Comparison of ENCODE assay signal across 22 cellular contexts in the genomic region with DNA sequence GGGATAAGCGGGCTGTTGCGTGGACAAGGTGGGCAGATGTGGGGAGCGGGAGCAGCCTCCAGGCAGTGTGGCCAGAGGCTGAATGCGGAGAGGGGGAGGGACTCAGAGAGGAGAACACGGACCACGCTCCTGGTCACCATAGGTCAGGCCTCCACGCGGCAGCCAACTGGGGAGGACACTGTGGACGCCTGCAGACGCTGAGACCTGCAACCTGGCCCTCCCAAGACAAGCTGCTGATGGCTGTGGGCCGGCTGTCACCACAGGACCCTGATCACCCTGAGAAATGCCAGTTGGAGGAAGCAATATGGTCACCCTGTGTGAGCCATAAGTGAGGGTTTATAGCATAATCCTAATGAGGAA. TPM values are rescaled to one million over a fixed set of nuclear protein-coding genes. Genes with fewer than 3 reads are reported as not detected.
A peak's percentile ranks its signal among the peaks of the same experiment; 100 is the strongest.
DNase-seq lines count a peak whose midpoint lies in the region; ATAC-seq and TF ChIP-seq lines count a peak whose summit lies in the region.
"Had no signal": no experiment of that assay in that cellular context is flagged by ENCODE, and none has a peak within 500 bp of the region (broad histone marks: within the 10 kb centered on the region; RNA-seq: fewer than 3 reads in every experiment).

No MANE protein-coding gene starts in this region.

- H2AFZ ChIP-seq in neural progenitor cell (replicated peaks), result no peak overlapping the region

- H3K9me3 Mint-ChIP-seq in IgD-negative memory B cell (no peaks in the 10 kb centered on the region), endodermal cell (no peaks in the 10 kb centered on the region), neural progenitor cell (no peaks in the 10 kb centered on the region)
- H3K9me3 Mint-ChIP-seq: HFFc6; naive thymus-derived CD4-positive, alpha-beta T cell had no signal

- H3K9me3 ChIP-seq in BLaER1 (no peaks in the 10 kb centered on the region), endodermal cell (ENCODE audit: control insufficient read depth, low read length) (no peaks in the 10 kb centered on the region), neural progenitor cell (ENCODE audit: low read depth) (no peaks in the 10 kb centered on the region)
- H3K9me3 ChIP-seq: esophagus squamous epithelium, vagina had no signal

- peak overlapping the region; percentile 90 to 100 (median 98) for H3K27ac Mint-ChIP-seq in IgD-negative memory B cell
- peak overlapping the region; percentile 35 for H3K27ac Mint-ChIP-seq in endodermal cell
- peak overlapping the region; percentile 74 for H3K27ac Mint-ChIP-seq in neural progenitor cell
- H3K27ac Mint-ChIP-seq: HFFc6 had no signal

- DNase-seq in endodermal cell (peak; percentile 68), neural progenitor cell (ENCODE audit: low spot score) (no peak), HCEC 1CT (no peak), HUDEP-2 (lab: John Stamatoyannopoulos, UW; ENCODE audit: unreplicated experiment in 76 of 76) (no peak), NCI-H1930 (lab: John Stamatoyannopoulos, UW) (no peak)
- DNase-seq: ACHN; activated CD4-positive, alpha-beta T cell treated with anti-CD3 and anti-CD28 coated beads, Interleukin-2, amount 50 U/mL, for 1 hour; activated CD8-positive, alpha-beta memory T cell treated with anti-CD3 and anti-CD28 coated beads, Interleukin-2, amount 50 U/mL, for 48 hours; activated gamma-delta T cell; effector CD8-positive, alpha-beta T cell; esophagus squamous epithelium; HFFc6; KG1; naive thymus-derived CD4-positive, alpha-beta T cell; NCI-H1694 treated with DMSO at 0.1 percent for 48 hours; NCI-H226; stimulated activated CD8-positive, alpha-beta memory T cell treated with anti-CD3 and anti-CD28 coated beads, Interleukin-4, amount 100 ng/mL, for 48 hours had no signal

- H3K4me3 ChIP-seq in BLaER1 (no peak overlapping the region), endodermal cell (ENCODE audit: low read length) (no peak overlapping the region), neural progenitor cell (no peak overlapping the region)
- H3K4me3 ChIP-seq: esophagus squamous epithelium, lung, vagina had no signal

- peaks cover 57% of the 10 kb centered on the region for H3K36me3 ChIP-seq in BLaER1
- no peaks in the 10 kb centered on the region for H3K36me3 ChIP-seq in endodermal cell (ENCODE audit: control insufficient read depth, insufficient read depth, low read length)
- no peaks in the 10 kb centered on the region for H3K36me3 ChIP-seq in neural progenitor cell

- H4K20me1 ChIP-seq in BLaER1 (peaks cover 100% of the 10 kb centered on the region), neural progenitor cell (ENCODE audit: low read depth) (peaks cover 84% of the 10 kb centered on the region)

- H3K27me3 Mint-ChIP-seq in IgD-negative memory B cell, result peaks cover 2% of the 10 kb centered on the region
- H3K27me3 Mint-ChIP-seq in endodermal cell (ENCODE audit: insufficient read depth), result no peaks in the 10 kb centered on the region
- H3K27me3 Mint-ChIP-seq in neural progenitor cell (ENCODE audit: insufficient read depth, low read depth), result no peaks in the 10 kb centered on the region
- H3K27me3 Mint-ChIP-seq: naive thymus-derived CD4-positive, alpha-beta T cell had no signal

- ATAC-seq in HG02623 (IDR thresholded peaks at IDR 0.05; ENCODE audit: unreplicated experiment), result no peak
- ATAC-seq: naive thymus-derived CD4-positive, alpha-beta T cell had no signal

- TF ChIP-seq CTCF in endodermal cell (conservative IDR thresholded peaks at IDR 0.05) (no peak), neural progenitor cell (IDR thresholded peaks at IDR 0.05) (no peak)

- H3K9ac ChIP-seq in BLaER1, result peak overlapping the region; percentile 58; the same call in 1 of the 2 replicates
- H3K9ac ChIP-seq in endodermal cell (ENCODE audit: extremely low read depth, low read length, poor library complexity, severe bottlenecking), result no peak overlapping the region
- H3K9ac ChIP-seq in neural progenitor cell, result no peak overlapping the region

- no peaks in the 10 kb centered on the region for H3F3A ChIP-seq in neural progenitor cell (ENCODE audit: low read depth)

- peak overlapping the region in 2 of 4 donors; percentile 33 to 38 for H3K4me3 Mint-ChIP-seq in IgD-negative memory B cell
- no peak overlapping the region for H3K4me3 Mint-ChIP-seq in endodermal cell
- no peak overlapping the region for H3K4me3 Mint-ChIP-seq in neural progenitor cell
- H3K4me3 Mint-ChIP-seq: HFFc6 had no signal

- H3K79me2 ChIP-seq in neural progenitor cell (ENCODE audit: low read depth), result peaks cover 100% of the 10 kb centered on the region

- peak overlapping the region; percentile 41; the same call in 1 of the 2 replicates for H3K27ac ChIP-seq in BLaER1
- H3K27ac ChIP-seq in endodermal cell (ENCODE audit: low read depth, low read length), result no peak overlapping the region
- no peak overlapping the region for H3K27ac ChIP-seq in neural progenitor cell
- H3K27ac ChIP-seq: esophagus squamous epithelium, vagina had no signal

- H3K4me1 Mint-ChIP-seq in IgD-negative memory B cell (peaks cover 35 to 54% (median 53%) of the 10 kb centered on the region in 3 donors), endodermal cell (peaks cover 15% of the 10 kb centered on the region), neural progenitor cell (peaks cover 25% of the 10 kb centered on the region)

- H3K36me3 Mint-ChIP-seq in IgD-negative memory B cell, result peaks cover 3% of the 10 kb centered on the region
- peaks cover 18% of the 10 kb centered on the region for H3K36me3 Mint-ChIP-seq in endodermal cell (ENCODE audit: low read depth)
- H3K36me3 Mint-ChIP-seq in neural progenitor cell, result peaks cover 10% of the 10 kb centered on the region

- peak overlapping the region; percentile 83 for H3K4me2 ChIP-seq in BLaER1
- H3K4me2 ChIP-seq in neural progenitor cell, result no peak overlapping the region

- H3K4me1 ChIP-seq in BLaER1, result peaks cover 62% of the 10 kb centered on the region
- H3K4me1 ChIP-seq in endodermal cell (ENCODE audit: control insufficient read depth, insufficient read depth, low read length), result no peaks in the 10 kb centered on the region
- H3K4me1 ChIP-seq in neural progenitor cell, result peaks cover 6% of the 10 kb centered on the region

- WGBS in endodermal cell (ENCODE audit: insufficient coverage in 1 of 2, insufficient read length in 1 of 2), 2 experiments, result 95 to 96% methylated on average over 6 to 11 of the region's 11 CpGs

- no peaks in the 10 kb centered on the region for H3K27me3 ChIP-seq in BLaER1
- no peaks in the 10 kb centered on the region for H3K27me3 ChIP-seq in endodermal cell (ENCODE audit: control insufficient read depth, insufficient read depth, low read length, poor library complexity, severe bottlenecking)
- H3K27me3 ChIP-seq in neural progenitor cell, result no peaks in the 10 kb centered on the region
- H3K27me3 ChIP-seq: esophagus squamous epithelium, vagina had no signal

RNA-seq across cellular contexts. Expression of gene LPCAT1, which starts 16.8 kb away (rescaled TPM):
- polyA plus RNA-seq in IgD-negative memory B cell, result 76.4 TPM
- total RNA-seq in endodermal cell (100 to 1,000 TPM in 1 of 2 donors, 10 to 100 TPM in 1; 78.5 to 124 TPM), neural progenitor cell (ENCODE audit: low replicate concordance) (76.5 and 108 TPM in 2 replicates)
- polyA plus RNA-seq in endodermal cell (2013, experiment 1 of 2), result 72.3 TPM
- 67.4 TPM for polyA plus RNA-seq in endodermal cell (2013, experiment 2 of 2)

Comparison
In these comparisons a context has a peak if more than half of its experiments do, and no peak if none do; other contexts are left out.
1. H3K27ac Mint-ChIP-seq: peak in every context shown above with its lines; median percentile 98 in IgD-negative memory B cell; 74 in neural progenitor cell; 35 in endodermal cell.